Comparison of ENCODE assay signal across 21 cellular contexts in genomic region chr10:1552881-1553595, GRCh38.
A peak's percentile ranks its signal among the peaks of the same experiment; 100 is the strongest.
DNase-seq lines count a peak whose midpoint lies in the region; ATAC-seq and TF ChIP-seq lines count a peak whose summit lies in the region.
"Had no signal": no experiment of that assay in that cellular context is flagged by ENCODE, and none has a peak within 500 bp of the region (broad histone marks: within the 10 kb centered on the region; RNA-seq: fewer than 3 reads in every experiment).

No MANE protein-coding gene starts in this region.

- H2AFZ ChIP-seq in osteoblast (ENCODE audit: low read length) = no peak overlapping the region

- no peak overlapping the region for H3K4me3 ChIP-seq in osteoblast (ENCODE audit: insufficient read depth, low read length)
- H3K4me3 ChIP-seq in MG63 = no peak overlapping the region
- H3K4me3 ChIP-seq: GM12878 had no signal

- peak; percentile 38 for DNase-seq in activated effector memory CD4-positive, alpha-beta T cell treated with anti-CD3 and anti-CD28 coated beads, Interleukin-2, amount 50 U/mL, for 16 hours
- no peak for DNase-seq in activated effector memory CD4-positive, alpha-beta T cell treated with Interleukin-2 at 50 U/mL for 16 hours
- DNase-seq in NCI-H1092 treated with DMSO at 0.1 percent for 48 hours (lab: John Stamatoyannopoulos, UW) (peak; percentile 85), glutamatergic neuron (peak; percentile 11), osteoblast (ENCODE audit: insufficient read length, low spot score, missing footprints) (peak; percentile 50), NAMALWA (ENCODE audit: low spot score) (no peak), MG63 (no peak)
- DNase-seq: 8988T, EL, H7, Kasumi-1, NCI-H1048, NCI-H1436 treated with DMSO at 0.1 percent for 48 hours, NCI-H2081 treated with DMSO at 0.1 percent for 48 hours, NCI-H446, NCI-H526, PC-3, RPMI8226 had no signal

- H3K4me1 Mint-ChIP-seq in glutamatergic neuron (ENCODE audit: low read depth, unreplicated experiment) = peaks cover 27% of the 10 kb centered on the region

- H3K27me3 Mint-ChIP-seq in glutamatergic neuron (ENCODE audit: unreplicated experiment) = peaks cover 9% of the 10 kb centered on the region

- no peaks in the 10 kb centered on the region for H3K27me3 ChIP-seq in osteoblast (ENCODE audit: insufficient read depth, low read length)
- H3K27me3 ChIP-seq in MG63 = no peaks in the 10 kb centered on the region

- H3K9me3 Mint-ChIP-seq in glutamatergic neuron (ENCODE audit: unreplicated experiment) = peaks cover 9% of the 10 kb centered on the region

- H3K4me1 ChIP-seq in osteoblast (ENCODE audit: insufficient read depth, low read length) = no peaks in the 10 kb centered on the region

- H3K36me3 ChIP-seq in osteoblast (ENCODE audit: insufficient read depth, low read length) = no peaks in the 10 kb centered on the region
- H3K36me3 ChIP-seq in MG63 = no peaks in the 10 kb centered on the region

- no peak overlapping the region for H3K27ac ChIP-seq in osteoblast (ENCODE audit: low read depth, low read length)
- H3K27ac ChIP-seq: C4-2B had no signal

- H3K27ac Mint-ChIP-seq in glutamatergic neuron (ENCODE audit: unreplicated experiment) = no peak overlapping the region

- no peaks in the 10 kb centered on the region for H4K20me1 ChIP-seq in osteoblast (ENCODE audit: insufficient read depth, low read length)

- H3K9me3 ChIP-seq in osteoblast (ENCODE audit: low read depth, low read length) (no peaks in the 10 kb centered on the region), MG63 (no peaks in the 10 kb centered on the region)

- TF ChIP-seq CTCF in glutamatergic neuron (IDR thresholded peaks at IDR 0.05; ENCODE audit: partially characterized antibody, unreplicated experiment) = no peak
- no peak for TF ChIP-seq CTCF in osteoblast (IDR thresholded peaks at IDR 0.05; ENCODE audit: extremely low read depth, low read depth, low read length)

- no peak for ATAC-seq in HG03095 (IDR thresholded peaks at IDR 0.05; ENCODE audit: unreplicated experiment)
- ATAC-seq: GM12878, PC-3 had no signal

- H3K4me3 Mint-ChIP-seq in glutamatergic neuron (ENCODE audit: unreplicated experiment) = no peak overlapping the region

- H3K36me3 Mint-ChIP-seq in glutamatergic neuron (ENCODE audit: unreplicated experiment) = peaks cover 14% of the 10 kb centered on the region

- H3K79me2 ChIP-seq in osteoblast (ENCODE audit: insufficient read depth, low read length) = no peaks in the 10 kb centered on the region

- H3K4me2 ChIP-seq in osteoblast (ENCODE audit: insufficient read depth, low read length) = no peak overlapping the region

Comparison
In these comparisons a context has a peak if more than half of its experiments do, and no peak if none do; other contexts are left out.
1. DNase-seq: peak in activated effector memory CD4-positive, alpha-beta T cell treated with anti-CD3 and anti-CD28 coated beads, Interleukin-2, amount 50 U/mL, for 16 hours (single experiment), NCI-H1092 treated with DMSO at 0.1 percent for 48 hours (single experiment), glutamatergic neuron (single experiment) and osteoblast (single experiment); none in activated effector memory CD4-positive, alpha-beta T cell treated with Interleukin-2 at 50 U/mL for 16 hours (single experiment), NAMALWA (single experiment) and MG63 (single experiment).